ENCODE assay signal across 17 cellular contexts in the genomic region with DNA sequence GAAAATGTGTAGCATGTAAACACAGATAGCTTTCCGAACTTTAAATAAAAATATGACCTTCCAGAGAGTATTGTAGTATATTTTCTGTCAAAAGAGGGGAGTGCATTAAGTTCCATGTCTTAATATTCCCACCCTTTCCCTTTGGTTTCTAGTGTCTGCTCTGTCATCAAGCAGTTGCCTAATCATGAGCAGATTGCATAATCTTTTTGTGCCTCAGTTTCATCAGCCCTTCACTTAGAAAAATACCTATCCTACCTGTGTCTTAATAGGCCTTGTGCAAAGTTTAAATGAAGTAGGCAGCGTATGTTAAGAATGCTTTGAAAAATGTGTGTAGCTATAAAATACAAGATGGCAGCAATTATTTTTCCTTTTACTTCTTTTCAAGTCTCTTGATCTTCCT. TPM values are rescaled to one million over a fixed set of nuclear protein-coding genes. Genes with fewer than 3 reads are reported as not detected.
A peak's percentile ranks its signal among the peaks of the same experiment; 100 is the strongest.
DNase-seq lines count a peak whose midpoint lies in the region; ATAC-seq and TF ChIP-seq lines count a peak whose summit lies in the region.
"Had no signal": no experiment of that assay in that cellular context is flagged by ENCODE, and none has a peak within 500 bp of the region (broad histone marks: within the 10 kb centered on the region; RNA-seq: fewer than 3 reads in every experiment).

No MANE protein-coding gene starts in this region.

- no peak overlapping the region for H3K27ac Mint-ChIP-seq in MCF 10A (ENCODE audit: low read depth, unreplicated experiment)
- peak overlapping the region; percentile 2 for H3K27ac Mint-ChIP-seq in dendritic cell treated with granulocyte-macrophage colony-stimulating factor and Interleukin-4, amounts not matched to agents 40 ng/mL and 50 ng/mL, for 4 days
- H3K27ac Mint-ChIP-seq in activated T-helper 2 cell treated with anti-CD3 and anti-CD28 coated beads, Interferon-gamma antibody, Interleukin-2, Interleukin-4, amounts not matched to agents 10 μg/mL and 5 μg/mL and 100 μg/mL, durations not matched to agents 14 hours and 24 hours and 36 hours = no peak overlapping the region
- H3K27ac Mint-ChIP-seq: HFFc6 had no signal

- no peak overlapping the region for H3K27ac ChIP-seq in breast epithelium
- no peak overlapping the region for H3K27ac ChIP-seq in right atrium auricular region

- no peak overlapping the region for H3K4me3 Mint-ChIP-seq in MCF 10A (ENCODE audit: unreplicated experiment)
- H3K4me3 Mint-ChIP-seq in dendritic cell treated with granulocyte-macrophage colony-stimulating factor and Interleukin-4, amounts not matched to agents 40 ng/mL and 50 ng/mL, for 4 days = no peak overlapping the region
- H3K4me3 Mint-ChIP-seq in activated T-helper 2 cell treated with anti-CD3 and anti-CD28 coated beads, Interferon-gamma antibody, Interleukin-2, Interleukin-4, amounts not matched to agents 10 μg/mL and 5 μg/mL and 100 μg/mL, durations not matched to agents 14 hours and 24 hours and 36 hours (ENCODE audit: low read depth) = no peak overlapping the region
- H3K4me3 Mint-ChIP-seq: CD4-positive, alpha-beta memory T cell; HFFc6; IgD-negative memory B cell had no signal

- no peaks in the 10 kb centered on the region for H3K9me3 Mint-ChIP-seq in MCF 10A (ENCODE audit: unreplicated experiment)
- H3K9me3 Mint-ChIP-seq in dendritic cell treated with granulocyte-macrophage colony-stimulating factor and Interleukin-4, amounts not matched to agents 40 ng/mL and 50 ng/mL, for 4 days = no peaks in the 10 kb centered on the region
- H3K9me3 Mint-ChIP-seq in activated T-helper 2 cell treated with anti-CD3 and anti-CD28 coated beads, Interferon-gamma antibody, Interleukin-2, Interleukin-4, amounts not matched to agents 10 μg/mL and 5 μg/mL and 100 μg/mL, durations not matched to agents 14 hours and 24 hours and 36 hours = no peaks in the 10 kb centered on the region
- H3K9me3 Mint-ChIP-seq: HFFc6, IgD-negative memory B cell had no signal

- ATAC-seq in HG02970 (IDR thresholded peaks at IDR 0.05; ENCODE audit: low FRiP score, unreplicated experiment) = no peak
- ATAC-seq: Right ventricle myocardium inferior had no signal

- H3K27me3 ChIP-seq in breast epithelium = no peaks in the 10 kb centered on the region
- no peaks in the 10 kb centered on the region for H3K27me3 ChIP-seq in right atrium auricular region
- H3K27me3 ChIP-seq: BE2C had no signal

- H3K4me1 ChIP-seq in breast epithelium (no peaks in the 10 kb centered on the region), right atrium auricular region (no peaks in the 10 kb centered on the region)
- H3K4me1 ChIP-seq: BE2C had no signal

- TF ChIP-seq CTCF in MCF 10A (IDR thresholded peaks at IDR 0.05; ENCODE audit: unreplicated experiment) = no peak
- TF ChIP-seq CTCF in breast epithelium (IDR thresholded peaks at IDR 0.05) = no peak
- no peak for TF ChIP-seq CTCF in right atrium auricular region (IDR thresholded peaks at IDR 0.05)

- peaks cover 7% of the 10 kb centered on the region for H3K36me3 Mint-ChIP-seq in MCF 10A (ENCODE audit: insufficient read depth, unreplicated experiment)
- peaks cover 53% of the 10 kb centered on the region for H3K36me3 Mint-ChIP-seq in dendritic cell treated with granulocyte-macrophage colony-stimulating factor and Interleukin-4, amounts not matched to agents 40 ng/mL and 50 ng/mL, for 4 days (ENCODE audit: low read depth)
- H3K36me3 Mint-ChIP-seq in activated T-helper 2 cell treated with anti-CD3 and anti-CD28 coated beads, Interferon-gamma antibody, Interleukin-2, Interleukin-4, amounts not matched to agents 10 μg/mL and 5 μg/mL and 100 μg/mL, durations not matched to agents 14 hours and 24 hours and 36 hours (ENCODE audit: low read depth) = peaks cover 34% of the 10 kb centered on the region
- H3K36me3 Mint-ChIP-seq: IgD-negative memory B cell had no signal

- DNase-seq in MCF 10A (ENCODE audit: unreplicated experiment) = peak; percentile 54
- DNase-seq in breast epithelium (ENCODE audit: low spot score in 2 of 2) = no peak
- DNase-seq in renal cortical epithelial cell (ENCODE audit: low read depth) = peak; percentile 19
- DNase-seq in right atrium auricular region (ENCODE audit: low spot score) = no peak
- no peak for DNase-seq in activated T-helper 2 cell treated with anti-CD3 and anti-CD28 coated beads, Interferon-gamma antibody, Interleukin-2, Interleukin-4, amounts not matched to agents 10 μg/mL and 5 μg/mL and 100 μg/mL, durations not matched to agents 14 hours and 24 hours and 36 hours (ENCODE audit: low spot score)
- DNase-seq: BE2C; CD4-positive, alpha-beta memory T cell; GF-D8; GOT3; HFFc6; NCI-H1694 treated with DMSO at 0.1 percent for 48 hours; NCI-H748 treated with DMSO at 0.1 percent for 48 hours had no signal

- H3K4me1 Mint-ChIP-seq in MCF 10A (ENCODE audit: insufficient read depth, unreplicated experiment) = peaks cover 31% of the 10 kb centered on the region
- H3K4me1 Mint-ChIP-seq in dendritic cell treated with granulocyte-macrophage colony-stimulating factor and Interleukin-4, amounts not matched to agents 40 ng/mL and 50 ng/mL, for 4 days (ENCODE audit: low read depth) = peaks cover 28% of the 10 kb centered on the region
- H3K4me1 Mint-ChIP-seq in activated T-helper 2 cell treated with anti-CD3 and anti-CD28 coated beads, Interferon-gamma antibody, Interleukin-2, Interleukin-4, amounts not matched to agents 10 μg/mL and 5 μg/mL and 100 μg/mL, durations not matched to agents 14 hours and 24 hours and 36 hours (ENCODE audit: low read depth) = peaks cover 9% of the 10 kb centered on the region

- intact Hi-C loops in MCF 10A (cut with micrococcal nuclease) (no loop called here), breast epithelium (cut with DNase I; ENCODE audit: low total_unique reads) (loop anchor here (5.0 to 10.0 kb wide), 2 partner anchors 288 to 820 kb away; no protein-coding TSS in a partner anchor)
- intact Hi-C loops in dendritic cell treated with granulocyte-macrophage colony-stimulating factor and Interleukin-4, amounts not matched to agents 40 ng/mL and 50 ng/mL, for 4 days (cut with micrococcal nuclease) = no loop called here
- intact Hi-C loops in activated T-helper 2 cell treated with anti-CD3 and anti-CD28 coated beads, Interferon-gamma antibody, Interleukin-2, Interleukin-4, amounts not matched to agents 10 μg/mL and 5 μg/mL and 100 μg/mL, durations not matched to agents 14 hours and 24 hours and 36 hours (cut with micrococcal nuclease) = no loop called here

- POLR2A ChIA-PET in MCF 10A (lab: Yijun Ruan, JAX) = interaction anchor here (0.6 to 1.0 kb wide), 3 partner anchors 11 to 289 kb away, joined by 3 to 4 read pairs (median 3); no protein-coding TSS in a partner anchor

- H3K4me3 ChIP-seq in breast epithelium (no peak overlapping the region), right atrium auricular region (no peak overlapping the region)

- TF ChIP-seq POLR2A in breast epithelium (IDR thresholded peaks at IDR 0.05) = no peak

- H3K27me3 Mint-ChIP-seq in MCF 10A (ENCODE audit: insufficient read depth, unreplicated experiment) = no peaks in the 10 kb centered on the region
- no peaks in the 10 kb centered on the region for H3K27me3 Mint-ChIP-seq in dendritic cell treated with granulocyte-macrophage colony-stimulating factor and Interleukin-4, amounts not matched to agents 40 ng/mL and 50 ng/mL, for 4 days
- H3K27me3 Mint-ChIP-seq in activated T-helper 2 cell treated with anti-CD3 and anti-CD28 coated beads, Interferon-gamma antibody, Interleukin-2, Interleukin-4, amounts not matched to agents 10 μg/mL and 5 μg/mL and 100 μg/mL, durations not matched to agents 14 hours and 24 hours and 36 hours (ENCODE audit: low read depth) = no peaks in the 10 kb centered on the region
- H3K27me3 Mint-ChIP-seq: CD4-positive, alpha-beta memory T cell; IgD-negative memory B cell had no signal

- CTCF ChIA-PET in MCF 10A (lab: Yijun Ruan, JAX) = interaction anchor here (0.6 to 7.6 kb wide), 5 partner anchors 10 to 317 kb away, joined by 3 to 90 read pairs (median 3); no protein-coding TSS in a partner anchor

- BruUV-seq in MCF 10A (replicated peaks; lab: Mats Ljungman, UMichigan) = no TSS peak

- TF ChIP-seq RAD21 in Ishikawa (IDR thresholded peaks at IDR 0.05; ENCODE audit: low read depth) = no peak

- H3K9me3 ChIP-seq in breast epithelium (no peaks in the 10 kb centered on the region), right atrium auricular region (no peaks in the 10 kb centered on the region)
- H3K9me3 ChIP-seq: BE2C had no signal

- no peak for TF ChIP-seq EP300 in Ishikawa (IDR thresholded peaks at IDR 0.05; ENCODE audit: borderline replicate concordance)

- H3K36me3 ChIP-seq in breast epithelium = no peaks in the 10 kb centered on the region
- H3K36me3 ChIP-seq in right atrium auricular region = peaks cover 15% of the 10 kb centered on the region

TF ChIP-seq in Ishikawa, 13 proteins besides CTCF, POLR2A, EP300 and RAD21 (continues in another document):
- TF ChIP-seq ZBTB7A (IDR thresholded peaks at IDR 0.05; ENCODE audit: low read depth) = no peak
- TF ChIP-seq, protein P1, sequence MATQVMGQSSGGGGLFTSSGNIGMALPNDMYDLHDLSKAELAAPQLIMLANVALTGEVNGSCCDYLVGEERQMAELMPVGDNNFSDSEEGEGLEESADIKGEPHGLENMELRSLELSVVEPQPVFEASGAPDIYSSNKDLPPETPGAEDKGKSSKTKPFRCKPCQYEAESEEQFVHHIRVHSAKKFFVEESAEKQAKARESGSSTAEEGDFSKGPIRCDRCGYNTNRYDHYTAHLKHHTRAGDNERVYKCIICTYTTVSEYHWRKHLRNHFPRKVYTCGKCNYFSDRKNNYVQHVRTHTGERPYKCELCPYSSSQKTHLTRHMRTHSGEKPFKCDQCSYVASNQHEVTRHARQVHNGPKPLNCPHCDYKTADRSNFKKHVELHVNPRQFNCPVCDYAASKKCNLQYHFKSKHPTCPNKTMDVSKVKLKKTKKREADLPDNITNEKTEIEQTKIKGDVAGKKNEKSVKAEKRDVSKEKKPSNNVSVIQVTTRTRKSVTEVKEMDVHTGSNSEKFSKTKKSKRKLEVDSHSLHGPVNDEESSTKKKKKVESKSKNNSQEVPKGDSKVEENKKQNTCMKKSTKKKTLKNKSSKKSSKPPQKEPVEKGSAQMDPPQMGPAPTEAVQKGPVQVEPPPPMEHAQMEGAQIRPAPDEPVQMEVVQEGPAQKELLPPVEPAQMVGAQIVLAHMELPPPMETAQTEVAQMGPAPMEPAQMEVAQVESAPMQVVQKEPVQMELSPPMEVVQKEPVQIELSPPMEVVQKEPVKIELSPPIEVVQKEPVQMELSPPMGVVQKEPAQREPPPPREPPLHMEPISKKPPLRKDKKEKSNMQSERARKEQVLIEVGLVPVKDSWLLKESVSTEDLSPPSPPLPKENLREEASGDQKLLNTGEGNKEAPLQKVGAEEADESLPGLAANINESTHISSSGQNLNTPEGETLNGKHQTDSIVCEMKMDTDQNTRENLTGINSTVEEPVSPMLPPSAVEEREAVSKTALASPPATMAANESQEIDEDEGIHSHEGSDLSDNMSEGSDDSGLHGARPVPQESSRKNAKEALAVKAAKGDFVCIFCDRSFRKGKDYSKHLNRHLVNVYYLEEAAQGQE (IDR thresholded peaks at IDR 0.05; ENCODE audit: low read depth) = no peak

RNA-seq across cellular contexts. Expression of a gene that starts 52.8 kb away (rescaled TPM):
- total RNA-seq in MCF 10A (2022) (2.3 and 3.3 TPM in 2 replicates), breast epithelium (1 to 10 TPM; 5.3 to 7.9 (median 6.0) TPM), renal cortical epithelial cell (1.3 and 1.6 TPM in 2 replicates), right atrium auricular region (1 to 10 TPM in 1 of 2 donors, under 1 TPM in 1; 0.52 to 2.1 TPM)
- 11.9 and 12.1 TPM in 2 replicates for total RNA-seq in activated T-helper 2 cell treated with anti-CD3 and anti-CD28 coated beads, Interferon-gamma antibody, Interleukin-2, Interleukin-4, amounts not matched to agents 10 μg/mL and 5 μg/mL and 100 μg/mL, durations not matched to agents 14 hours and 24 hours and 36 hours

Comparison
In these comparisons a context has a peak if more than half of its experiments do, and no peak if none do; other contexts are left out.
1. DNase-seq: peak in MCF 10A (single experiment) and renal cortical epithelial cell (single experiment); none in breast epithelium (0 of 2), right atrium auricular region (single experiment) and activated T-helper 2 cell treated with anti-CD3 and anti-CD28 coated beads, Interferon-gamma antibody, Interleukin-2, Interleukin-4, amounts not matched to agents 10 μg/mL and 5 μg/mL and 100 μg/mL, durations not matched to agents 14 hours and 24 hours and 36 hours (single experiment).